In the genomic region with DNA sequence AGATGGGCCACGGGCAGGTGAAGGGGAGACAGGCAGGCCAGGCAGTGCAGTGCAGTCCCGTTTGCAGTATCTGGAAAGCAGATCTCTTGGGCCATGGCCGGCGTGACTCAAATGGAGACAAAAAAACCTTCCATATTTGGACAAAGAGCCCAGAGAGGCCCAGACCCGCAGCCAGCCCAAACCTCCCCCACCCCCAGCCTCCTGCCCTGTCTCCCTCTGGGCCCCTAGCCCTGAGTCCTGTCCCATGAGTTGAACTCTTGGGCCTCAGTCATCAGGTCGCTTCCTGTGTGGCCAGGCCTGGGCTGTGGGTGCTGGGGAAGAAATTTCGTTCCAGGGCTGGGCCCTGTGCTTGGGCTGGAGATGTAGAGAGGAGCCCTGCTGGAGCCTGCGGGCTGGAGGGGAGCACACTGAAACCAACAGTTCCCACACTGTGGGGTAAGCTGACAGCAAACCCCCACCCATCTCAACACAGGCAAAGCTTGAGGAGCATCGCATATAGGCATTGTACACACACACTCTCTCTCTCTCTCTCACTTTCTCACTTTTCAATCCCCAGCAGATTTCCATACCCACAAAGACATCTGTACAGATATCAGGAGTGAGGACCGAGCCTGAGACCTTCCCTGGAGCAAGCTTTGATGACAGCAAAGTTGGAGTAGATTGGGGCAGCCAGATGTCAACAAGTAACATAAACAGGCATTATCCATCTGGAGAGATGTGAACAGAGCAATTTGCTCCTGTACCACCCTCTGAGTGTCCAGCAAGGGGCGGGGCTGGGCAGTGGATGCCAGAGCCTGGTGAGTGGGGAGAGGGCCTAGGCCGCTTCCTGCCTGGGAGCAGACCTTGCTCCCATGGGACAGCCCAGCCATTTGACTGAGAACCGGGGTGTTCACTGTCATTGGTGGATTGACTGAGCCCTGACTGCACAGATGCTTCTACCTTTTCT, we compare ENCODE assay signal across 9 cellular contexts. TPM values are rescaled to one million over a fixed set of nuclear protein-coding genes. Genes with fewer than 3 reads are reported as not detected.
DNase-seq lines count a peak whose midpoint lies in the region; ATAC-seq and TF ChIP-seq lines count a peak whose summit lies in the region.
"Had no signal": no experiment of that assay in that cellular context is flagged by ENCODE, and none has a peak within 500 bp of the region (broad histone marks: within the 10 kb centered on the region; RNA-seq: fewer than 3 reads in every experiment).

No MANE protein-coding gene starts in this region.

- H3K4me1 ChIP-seq in NT2/D1 (ENCODE audit: insufficient read depth, insufficient read length) (peaks cover 35% of the 10 kb centered on the region), lung (ENCODE audit: control insufficient read depth in 2 of 2, insufficient read depth in 2 of 2, low read length in 2 of 2) (peaks cover 19 to 49% of the 10 kb centered on the region in 2 donors)

- H3K36me3 ChIP-seq in NT2/D1 (ENCODE audit: insufficient read depth, insufficient read length, low read length): peaks cover 19% of the 10 kb centered on the region
- H3K36me3 ChIP-seq in lung (ENCODE audit: control insufficient read depth in 2 of 2, insufficient read depth in 2 of 2, low read length in 2 of 2): peaks cover 0 to 2% of the 10 kb centered on the region in 2 donors

- H3K4me3 ChIP-seq in GM12865 (ENCODE audit: low read depth, low read length): no peak overlapping the region
- H3K4me3 ChIP-seq in NT2/D1 (ENCODE audit: insufficient read length, low read depth): no peak overlapping the region
- H3K4me3 ChIP-seq in lung: no peak overlapping the region

- H3K9me3 ChIP-seq in NT2/D1 (ENCODE audit: insufficient read depth, low read length) (no peaks in the 10 kb centered on the region), lung (ENCODE audit: control insufficient read depth in 2 of 2, insufficient read depth in 1 of 2, low read length in 1 of 2) (no peaks in the 10 kb centered on the region)

- peak; percentile 66 for ATAC-seq in GM21786 (IDR thresholded peaks at IDR 0.05; ENCODE audit: unreplicated experiment)
- ATAC-seq in lung (ENCODE audit: insufficient read depth, low FRiP score): no peak

- TF ChIP-seq CTCF in GM12865 (IDR thresholded peaks at IDR 0.05; ENCODE audit: insufficient read depth, low read depth, low read length, missing control alignments): no peak
- no peak for TF ChIP-seq CTCF in lung (IDR thresholded peaks at IDR 0.05; ENCODE audit: control extremely low read depth, extremely low read depth)

- H3K9ac ChIP-seq in NT2/D1 (ENCODE audit: insufficient read length, low read depth): peak overlapping the region; percentile 12

- H3K27me3 ChIP-seq in NT2/D1 (ENCODE audit: insufficient read depth, insufficient read length) (no peaks in the 10 kb centered on the region), lung (ENCODE audit: control insufficient read depth, insufficient read depth) (no peaks in the 10 kb centered on the region)

- WGBS in lung, 2 donors: 78 to 88% methylated on average over 12 to 13 of the region's 13 CpGs

- DNase-seq in GM12865 (ENCODE audit: low read depth): peak; percentile 94
- no peak for DNase-seq in NT2/D1 (ENCODE audit: low read depth, low spot score)
- DNase-seq in lung (ENCODE audit: low spot score): no peak
- no peak for DNase-seq in occipital lobe (lab: John Stamatoyannopoulos, UW)
- no peak for DNase-seq in iPS-NIHi7 (ENCODE audit: extremely low spot score)
- no peak for DNase-seq in HuH-7 (ENCODE audit: low spot score)
- no peak for DNase-seq in hippocampal formation (lab: John Stamatoyannopoulos, UW)
- DNase-seq: activated naive CD8-positive, alpha-beta T cell treated with anti-CD3 and anti-CD28 coated beads, Interleukin-2, amount 10 ng/mL, durations not matched to agents 7 days and 5 days had no signal

- H3K27ac ChIP-seq in lung (ENCODE audit: low read depth in 1 of 2, low read length in 1 of 2): peak overlapping the region; percentile 60 to 84

RNA-seq across cellular contexts. Expression of gene ARHGEF17, which starts 17.2 kb away (rescaled TPM):
- total RNA-seq in lung (10 to 100 TPM; 67.6 to 74.6 TPM), occipital lobe (19.2 TPM)
- 10 to 100 TPM; 27.9 to 39.4 TPM for polyA plus RNA-seq in lung
- total RNA-seq: activated naive CD8-positive, alpha-beta T cell treated with anti-CD3 and anti-CD28 coated beads, Interleukin-2, amount 10 ng/mL, durations not matched to agents 7 days and 5 days had no signal

RNA-seq across cellular contexts. Expression of gene RELT, which starts 50.9 kb away (rescaled TPM):
- total RNA-seq in lung: 10 to 100 TPM in 1 of 2 donors, 1 to 10 TPM in 1; 6.0 to 25.4 TPM
- 10 to 100 TPM in 1 of 2 donors, 1 to 10 TPM in 1; 7.1 to 25.0 TPM for polyA plus RNA-seq in lung
- 1.6 TPM for total RNA-seq in occipital lobe

RNA-seq across cellular contexts. Expression of gene P2RY6, which starts 53.2 kb away (rescaled TPM):
- total RNA-seq in lung: 1 to 10 TPM; 3.1 to 4.2 TPM
- polyA plus RNA-seq in lung: 10 to 100 TPM in 1 of 2 donors, 1 to 10 TPM in 1; 3.0 to 13.0 TPM
- total RNA-seq in occipital lobe: not detected
